Comparison of ENCODE assay signal across 23 cellular contexts in genomic region chr17:30244853-30245385, GRCh38. TPM values are rescaled to one million over a fixed set of nuclear protein-coding genes. Genes with fewer than 3 reads are reported as not detected.
DNase-seq lines count a peak whose midpoint lies in the region; ATAC-seq, FAIRE-seq and TF ChIP-seq lines count a peak whose summit lies in the region.
"Had no signal": no experiment of that assay in that cellular context is flagged by ENCODE, and none has a peak within 500 bp of the region (broad histone marks: within the 10 kb centered on the region; RNA-seq: fewer than 3 reads in every experiment).

No MANE protein-coding gene starts in this region.

- peaks cover 36% of the 10 kb centered on the region for H3K36me3 Mint-ChIP-seq in activated T-helper 17 cell treated with anti-CD3 and anti-CD28 coated beads, Interleukin-2, amount 50 U/mL, for 72 hours (ENCODE audit: low read depth)

- TF ChIP-seq POLR2A in H54 (IDR thresholded peaks at IDR 0.05; ENCODE audit: low read depth, low read length): no peak

- peaks cover 23% of the 10 kb centered on the region for H3K36me3 ChIP-seq in effector memory CD4-positive, alpha-beta T cell (ENCODE audit: control insufficient read depth, insufficient read depth, low read length)

- no peaks in the 10 kb centered on the region for H3K9me3 ChIP-seq in effector memory CD4-positive, alpha-beta T cell (ENCODE audit: control insufficient read depth, low read length)
- H3K9me3 ChIP-seq: psoas muscle, upper lobe of left lung had no signal

- DNase-seq in A172 (ENCODE audit: low spot score): peak; percentile 49
- peak; percentile 26 for DNase-seq in H54 (ENCODE audit: insufficient read length, low spot score)
- DNase-seq in fibroblast of the aortic adventitia (ENCODE audit: low read depth): peak; percentile 53
- no peak for DNase-seq in islet precursor cell
- DNase-seq in DMS79 treated with DMSO at 0.1 percent for 48 hours (lab: John Stamatoyannopoulos, UW): no peak
- DNase-seq in effector memory CD4-positive, alpha-beta T cell: no peak
- DNase-seq: activated CD4-positive, alpha-beta T cell treated with anti-CD3 and anti-CD28 coated beads, Interleukin-2, amount 50 U/mL, for 4 hours; activated naive CD8-positive, alpha-beta T cell treated with anti-CD3 and anti-CD28 coated beads for 36 hours; activated T-cell treated with anti-CD3 and anti-CD28 coated beads, Interleukin-2, amount 50 U/mL, for 24 hours; effector CD8-positive, alpha-beta T cell; GDM1; MV-4-11; natural killer cell; NCI-H748 treated with DMSO at 0.1 percent for 48 hours; PC-9; psoas muscle; stimulated activated naive CD4-positive, alpha-beta T cell treated with Interleukin-2 at 50 U/mL for 16 hours; upper lobe of left lung had no signal

- no peak for FAIRE-seq in H54 (lab: Jason Lieb, UNC)
- FAIRE-seq: A204.1, HepG2 had no signal

- no peak for TF ChIP-seq CTCF in fibroblast of the aortic adventitia (IDR thresholded peaks at IDR 0.05; ENCODE audit: insufficient read depth, low read length)

- no peak overlapping the region for H3K27ac ChIP-seq in effector memory CD4-positive, alpha-beta T cell (ENCODE audit: insufficient read depth, low read length, poor library complexity, severe bottlenecking)
- H3K27ac ChIP-seq: cardiac muscle cell, PC-9, psoas muscle had no signal

- no peaks in the 10 kb centered on the region for H3K27me3 ChIP-seq in effector memory CD4-positive, alpha-beta T cell (replicated peaks; ENCODE audit: control insufficient read depth, insufficient read depth, low read length, poor library complexity, severe bottlenecking)
- H3K27me3 ChIP-seq: upper lobe of left lung had no signal

- H3K4me1 Mint-ChIP-seq in activated T-helper 17 cell treated with anti-CD3 and anti-CD28 coated beads, Interleukin-2, amount 50 U/mL, for 72 hours: no peaks in the 10 kb centered on the region
- H3K4me1 Mint-ChIP-seq: activated naive CD8-positive, alpha-beta T cell treated with anti-CD3 and anti-CD28 coated beads for 36 hours had no signal

- H3K4me1 ChIP-seq in effector memory CD4-positive, alpha-beta T cell (ENCODE audit: control insufficient read depth, insufficient read depth, low read length, poor library complexity, severe bottlenecking): no peaks in the 10 kb centered on the region

- peaks cover 2% of the 10 kb centered on the region for H3K27me3 Mint-ChIP-seq in activated T-helper 17 cell treated with anti-CD3 and anti-CD28 coated beads, Interleukin-2, amount 50 U/mL, for 72 hours
- H3K27me3 Mint-ChIP-seq: activated naive CD8-positive, alpha-beta T cell treated with anti-CD3 and anti-CD28 coated beads for 36 hours had no signal

- no peak overlapping the region for H3K4me3 Mint-ChIP-seq in activated T-helper 17 cell treated with anti-CD3 and anti-CD28 coated beads, Interleukin-2, amount 50 U/mL, for 72 hours
- H3K4me3 Mint-ChIP-seq: activated naive CD8-positive, alpha-beta T cell treated with anti-CD3 and anti-CD28 coated beads for 36 hours; activated T-cell treated with anti-CD3 and anti-CD28 coated beads, Interleukin-2, amount 50 U/mL, for 24 hours; natural killer cell had no signal

- no peak overlapping the region for H3K4me3 ChIP-seq in fibroblast of the aortic adventitia (ENCODE audit: low read depth, low read length)
- no peak overlapping the region for H3K4me3 ChIP-seq in effector memory CD4-positive, alpha-beta T cell (ENCODE audit: insufficient read depth, low read depth, low read length, poor library complexity, severe bottlenecking)
- H3K4me3 ChIP-seq: cardiac muscle cell, PC-9, psoas muscle, upper lobe of left lung had no signal

- no peak overlapping the region for H3K27ac Mint-ChIP-seq in activated T-helper 17 cell treated with anti-CD3 and anti-CD28 coated beads, Interleukin-2, amount 50 U/mL, for 72 hours
- H3K27ac Mint-ChIP-seq: activated naive CD8-positive, alpha-beta T cell treated with anti-CD3 and anti-CD28 coated beads for 36 hours; activated T-cell treated with anti-CD3 and anti-CD28 coated beads, Interleukin-2, amount 50 U/mL, for 24 hours; natural killer cell had no signal

- peak; percentile 34 for ATAC-seq in activated T-helper 17 cell treated with anti-CD3 and anti-CD28 coated beads, Interleukin-2, amount 50 U/mL, for 72 hours (replicated peaks)
- ATAC-seq in GM21423 (IDR thresholded peaks at IDR 0.05; ENCODE audit: unreplicated experiment): no peak
- ATAC-seq: HepG2, natural killer cell had no signal

- H3K9me3 Mint-ChIP-seq in activated T-helper 17 cell treated with anti-CD3 and anti-CD28 coated beads, Interleukin-2, amount 50 U/mL, for 72 hours: no peaks in the 10 kb centered on the region
- H3K9me3 Mint-ChIP-seq: activated naive CD8-positive, alpha-beta T cell treated with anti-CD3 and anti-CD28 coated beads for 36 hours; activated T-cell treated with anti-CD3 and anti-CD28 coated beads, Interleukin-2, amount 50 U/mL, for 24 hours; natural killer cell had no signal

RNA-seq across cellular contexts. Expression of gene SLC6A4, which starts 9.4 kb away (rescaled TPM):
- total RNA-seq in A172 (2014; rRNA removed; shearing (Covaris generic)): 0.07 TPM in 1 of 2 replicates, not detected in the other
- not detected for total RNA-seq in activated T-helper 17 cell treated with anti-CD3 and anti-CD28 coated beads, Interleukin-2, amount 50 U/mL, for 72 hours
- 0.41 and 23.8 TPM in 2 replicates for total RNA-seq in fibroblast of the aortic adventitia (ENCODE audit: low replicate concordance)
- total RNA-seq: activated naive CD8-positive, alpha-beta T cell treated with anti-CD3 and anti-CD28 coated beads for 36 hours; PC-9; psoas muscle had no signal

RNA-seq across cellular contexts. Expression of gene BLMH, which starts 46.8 kb away (rescaled TPM):
- 48.7 and 50.5 TPM in 2 replicates for total RNA-seq in A172 (2014; rRNA removed; shearing (Covaris generic))
- total RNA-seq in activated T-helper 17 cell treated with anti-CD3 and anti-CD28 coated beads, Interleukin-2, amount 50 U/mL, for 72 hours: 10 to 100 TPM; 24.3 to 51.0 TPM
- 30.5 and 35.9 TPM in 2 replicates for total RNA-seq in fibroblast of the aortic adventitia (ENCODE audit: low replicate concordance)

Comparison
In these comparisons a context has a peak if more than half of its experiments do, and no peak if none do; other contexts are left out.
1. DNase-seq: peak in A172 (single experiment), H54 (single experiment) and fibroblast of the aortic adventitia (single experiment); none in islet precursor cell (single experiment), DMS79 treated with DMSO at 0.1 percent for 48 hours (single experiment) and effector memory CD4-positive, alpha-beta T cell (0 of 3).